Comparison of ENCODE assay signal across 8 cellular contexts in genomic region chr13:44972956-44973581, GRCh38. TPM values are rescaled to one million over a fixed set of nuclear protein-coding genes. Genes with fewer than 3 reads are reported as not detected.
DNase-seq lines count a peak whose midpoint lies in the region; TF ChIP-seq lines count a peak whose summit lies in the region.

No MANE protein-coding gene starts in this region.

- H3K27ac ChIP-seq in C4-2B, result no peak overlapping the region
- H3K27ac ChIP-seq in HL-60 (replicated peaks), result no peak overlapping the region
- H3K27ac ChIP-seq in adrenal gland, result no peak overlapping the region

- H3K9me3 ChIP-seq in adrenal gland (replicated peaks in 1 of 3), result no peaks in the 10 kb centered on the region

- CTCF ChIA-PET in activated naive CD4-positive, alpha-beta T cell treated with anti-CD3 and anti-CD28 coated beads for 36 hours (lab: Charles Lee), result interaction anchor here (0.6 to 1.9 kb wide), 9 partner anchors 11 to 1925 kb away, joined by 3 to 7 read pairs (median 4); partner anchors contain the start of gene GPALPP1

- WGBS in adrenal gland, 4 donors, result 1 to 4% (median 2%) methylated on average over 3 of the region's 3 CpGs

- peaks cover 9% of the 10 kb centered on the region for H3K36me3 Mint-ChIP-seq in activated naive CD4-positive, alpha-beta T cell treated with anti-CD3 and anti-CD28 coated beads for 36 hours (ENCODE audit: low read depth)

- H3K27me3 ChIP-seq in HL-60 (ENCODE audit: insufficient read depth, poor library complexity, severe bottlenecking), result no peaks in the 10 kb centered on the region
- no peaks in the 10 kb centered on the region for H3K27me3 ChIP-seq in adrenal gland

- no peak for TF ChIP-seq POLR2A in adrenal gland (IDR thresholded peaks at IDR 0.05)

- no peak overlapping the region for H3K4me3 Mint-ChIP-seq in activated naive CD4-positive, alpha-beta T cell treated with anti-CD3 and anti-CD28 coated beads for 36 hours

- H3K4me3 ChIP-seq in HL-60 (replicated peaks; ENCODE audit: insufficient read depth, low read length) (no peak overlapping the region), adrenal gland (no peak overlapping the region)

- H3K4me1 ChIP-seq in adrenal gland (replicated peaks in 1 of 2), result peaks cover under 1 to 16% of the 10 kb centered on the region in 2 donors

- no peaks in the 10 kb centered on the region for H3K4me1 Mint-ChIP-seq in activated naive CD4-positive, alpha-beta T cell treated with anti-CD3 and anti-CD28 coated beads for 36 hours (ENCODE audit: low read depth)

- TF ChIP-seq CTCF in C4-2B (conservative IDR thresholded peaks at IDR 0.05) (peak; percentile 77), HL-60 (IDR thresholded peaks at IDR 0.05; ENCODE audit: insufficient read depth, low read length) (peak; percentile 7), adrenal gland (IDR thresholded peaks at IDR 0.05) (peak; percentile 51 to 72 (median 56))

- H3K27me3 Mint-ChIP-seq in activated naive CD4-positive, alpha-beta T cell treated with anti-CD3 and anti-CD28 coated beads for 36 hours (ENCODE audit: low read depth), result no peaks in the 10 kb centered on the region

- no peaks in the 10 kb centered on the region for H3K9me3 Mint-ChIP-seq in activated naive CD4-positive, alpha-beta T cell treated with anti-CD3 and anti-CD28 coated beads for 36 hours

- intact Hi-C loops in adrenal gland (cut with DNase I), result loop anchor here (5.0 to 10.0 kb wide), 2 partner anchors 486 to 488 kb away; no protein-coding TSS in a partner anchor
- intact Hi-C loops in activated naive CD4-positive, alpha-beta T cell treated with anti-CD3 and anti-CD28 coated beads for 36 hours (cut with micrococcal nuclease), result loop anchor here (1.0 to 10.0 kb wide), 2 partner anchors 336 to 1068 kb away; no protein-coding TSS in a partner anchor

- H3K36me3 ChIP-seq in adrenal gland (replicated peaks in 1 of 2), result peaks cover 0 to 1% of the 10 kb centered on the region in 2 donors

- H3K27ac Mint-ChIP-seq in activated naive CD4-positive, alpha-beta T cell treated with anti-CD3 and anti-CD28 coated beads for 36 hours, result no peak overlapping the region

- DNase-seq in HL-60 (ENCODE audit: low read depth in 1 of 2, low spot score in 1 of 2), result no peak
- DNase-seq in adrenal gland, result no peak
- DNase-seq in kidney tubule cell (ENCODE audit: low spot score), result peak; percentile 31
- DNase-seq in activated CD4-positive, alpha-beta T cell treated with anti-CD3 and anti-CD28 coated beads for 4 hours, result no peak
- no peak for DNase-seq in NK-92 (lab: John Stamatoyannopoulos, UW; ENCODE audit: unreplicated experiment)
- no peak for DNase-seq in activated naive CD4-positive, alpha-beta T cell treated with anti-CD3 and anti-CD28 coated beads for 36 hours
- DNase-seq in retina, result no peak

RNA-seq across cellular contexts. Expression of gene NUFIP1, which starts 16.2 kb away (rescaled TPM):
- total RNA-seq in adrenal gland, result 1 to 10 TPM in 7 of 8 donors, under 1 TPM in 1; 0.79 to 6.9 (median 4.1) TPM
- 1 to 10 TPM; 2.7 to 9.3 (median 2.8) TPM for polyA plus RNA-seq in adrenal gland
- 1 to 10 TPM; 7.2 to 8.9 TPM for total RNA-seq in activated naive CD4-positive, alpha-beta T cell treated with anti-CD3 and anti-CD28 coated beads for 36 hours

RNA-seq across cellular contexts. Expression of gene GPALPP1, which starts 16.3 kb away (rescaled TPM):
- 10 to 100 TPM; 12.7 to 38.6 (median 24.0) TPM for total RNA-seq in adrenal gland
- 10 to 100 TPM in 2 of 3 donors, 1 to 10 TPM in 1; 9.6 to 20.6 (median 11.3) TPM for polyA plus RNA-seq in adrenal gland
- 10 to 100 TPM; 25.0 to 26.9 TPM for total RNA-seq in activated naive CD4-positive, alpha-beta T cell treated with anti-CD3 and anti-CD28 coated beads for 36 hours

Comparison
In these comparisons a context has a peak if more than half of its experiments do, and no peak if none do; other contexts are left out.
1. CTCF ChIP-seq: peak in every context shown above with its lines; median percentile 77 in C4-2B; 56 in adrenal gland; 7 in HL-60.